ENCODE assay signal across 8 cellular contexts in genomic region chr3:33717616-33717865, GRCh38. TPM values are rescaled to one million over a fixed set of nuclear protein-coding genes. Genes with fewer than 3 reads are reported as not detected.
DNase-seq lines count a peak whose midpoint lies in the region; ATAC-seq, FAIRE-seq and TF ChIP-seq lines count a peak whose summit lies in the region.

No MANE protein-coding gene starts in this region.

- no peak for TF ChIP-seq RAD21 in HepG2 (CRISPR knock-in tag; IDR thresholded peaks at IDR 0.05)

- CTCF ChIA-PET in activated CD8-positive, alpha-beta memory T cell treated with anti-CD3 and anti-CD28 coated beads, Interleukin-2, amount 10 ng/mL, durations not matched to agents 7 days and 5 days (lab: Charles Lee), result interaction anchor here (1.0 to 1.5 kb wide), 2 partner anchors 72 to 770 kb away, joined by 3 read pairs; no protein-coding TSS in a partner anchor
- CTCF ChIA-PET in Panc1 (lab: Charles Lee), result interaction anchor here (0.7 to 1.1 kb wide), 2 partner anchors 70 to 81 kb away, joined by 3 to 6 read pairs; no protein-coding TSS in a partner anchor
- CTCF ChIA-PET in HepG2 (lab: Yijun Ruan, JAX; ENCODE audit: low intra/inter-chr PET ratio, low total read pairs), result no interaction called here

- peak; percentile 75 for DNase-seq in activated CD8-positive, alpha-beta memory T cell treated with anti-CD3 and anti-CD28 coated beads, Interleukin-2, amount 10 ng/mL, durations not matched to agents 7 days and 5 days
- DNase-seq in activated CD8-positive, alpha-beta memory T cell treated with anti-CD3 and anti-CD28 coated beads for 24 hours, result no peak
- DNase-seq in Panc1 (ENCODE audit: low read depth, low spot score) (no peak), HepG2 (ENCODE audit: low spot score) (no peak), NCI-H2081 treated with DMSO at 0.1 percent for 48 hours (lab: John Stamatoyannopoulos, UW) (no peak)
- no peak for DNase-seq in central memory CD8-positive, alpha-beta T cell (ENCODE audit: low spot score in 2 of 2)
- peak; percentile 33 for DNase-seq in stimulated activated CD8-positive, alpha-beta memory T cell treated with anti-CD3 and anti-CD28 coated beads, Interleukin-12 subunit alpha, Interleukin-12 subunit beta, amount 100 ng/mL, for 1 hour (ENCODE audit: low read depth)

- BruUV-seq in Panc1 (replicated peaks; lab: Mats Ljungman, UMichigan) (no TSS peak), HepG2 (replicated peaks; lab: Mats Ljungman, UMichigan) (no TSS peak)

- peak; percentile 72 for ATAC-seq in activated CD8-positive, alpha-beta memory T cell treated with anti-CD3 and anti-CD28 coated beads, Interleukin-2, amount 10 ng/mL, durations not matched to agents 7 days and 5 days
- ATAC-seq in HG02870 (IDR thresholded peaks at IDR 0.05; ENCODE audit: unreplicated experiment), result peak; percentile 48
- ATAC-seq in Panc1, result peak; percentile 85
- no peak for ATAC-seq in central memory CD8-positive, alpha-beta T cell (replicated peaks; ENCODE audit: extremely low read depth, poor library complexity, severe bottlenecking)
- ATAC-seq in HepG2, result peak; percentile 86

- H3K9me3 ChIP-seq in Panc1 (ENCODE audit: control insufficient read depth, insufficient read depth, low read depth, low read length) (no peaks in the 10 kb centered on the region), HepG2 (ENCODE audit: low read length) (no peaks in the 10 kb centered on the region)

- H3K79me2 ChIP-seq in HepG2 (ENCODE audit: insufficient read depth, low read length), result peaks cover 45% of the 10 kb centered on the region

- peaks cover 21% of the 10 kb centered on the region for H3K4me1 Mint-ChIP-seq in activated CD8-positive, alpha-beta memory T cell treated with anti-CD3 and anti-CD28 coated beads, Interleukin-2, amount 10 ng/mL, durations not matched to agents 7 days and 5 days
- H3K4me1 Mint-ChIP-seq in central memory CD8-positive, alpha-beta T cell, result no peaks in the 10 kb centered on the region

- no peak for FAIRE-seq in HepG2 (lab: Jason Lieb, UNC)

- WGBS in HepG2 (ENCODE audit: low lambda C conversion rate), result 0% methylated on average over 3 of the region's 26 CpGs

- no peak for TF ChIP-seq EP300 in HepG2 (IDR thresholded peaks at IDR 0.05; ENCODE audit: low read depth in 2 of 2, low read length in 2 of 2)
- no peak for TF ChIP-seq EP300 in HepG2 (CRISPR knock-in tag; IDR thresholded peaks at IDR 0.05; ENCODE audit: borderline replicate concordance)

- no peaks in the 10 kb centered on the region for H3K27me3 Mint-ChIP-seq in activated CD8-positive, alpha-beta memory T cell treated with anti-CD3 and anti-CD28 coated beads, Interleukin-2, amount 10 ng/mL, durations not matched to agents 7 days and 5 days
- no peaks in the 10 kb centered on the region for H3K27me3 Mint-ChIP-seq in central memory CD8-positive, alpha-beta T cell

- no peaks in the 10 kb centered on the region; the same call in 1 of the 2 replicates for H4K20me1 ChIP-seq in HepG2 (ENCODE audit: insufficient read depth, low read length)

- in situ Hi-C loops in Panc1 (cut with HindIII; ENCODE audit: low pct_unique_long_range_greater_than_20kb, low sequenced_read_pairs), result no loop called here
- in situ Hi-C loops in HepG2 (cut with HindIII; ENCODE audit: extremely low pct_ligation_motif_present, low pct_unique_long_range_greater_than_20kb), result loop anchor here (5.0 kb wide), 1 partner anchor 80 kb away; no protein-coding TSS in a partner anchor

- H3K4me3 Mint-ChIP-seq in activated CD8-positive, alpha-beta memory T cell treated with anti-CD3 and anti-CD28 coated beads, Interleukin-2, amount 10 ng/mL, durations not matched to agents 7 days and 5 days, result peak overlapping the region; percentile 92
- H3K4me3 Mint-ChIP-seq in central memory CD8-positive, alpha-beta T cell, result peak overlapping the region; percentile 87

- H3K27me3 ChIP-seq in Panc1 (ENCODE audit: control insufficient read depth, insufficient read depth, low read length) (no peaks in the 10 kb centered on the region), HepG2 (ENCODE audit: control insufficient read depth in 1 of 2, insufficient read depth in 2 of 2, low read length in 2 of 2) (no peaks in the 10 kb centered on the region; a peak in 1 of 5 replicates)

- H3K4me1 ChIP-seq in Panc1 (ENCODE audit: control insufficient read depth, insufficient read depth, low read length) (peaks cover 3% of the 10 kb centered on the region; the same call in 1 of the 2 replicates), HepG2 (ENCODE audit: insufficient read depth, low read length) (peaks cover 30% of the 10 kb centered on the region)

- no peak overlapping the region for H2AFZ ChIP-seq in HepG2 (ENCODE audit: low read length)

- H3K27ac Mint-ChIP-seq in activated CD8-positive, alpha-beta memory T cell treated with anti-CD3 and anti-CD28 coated beads, Interleukin-2, amount 10 ng/mL, durations not matched to agents 7 days and 5 days, result peak overlapping the region; percentile 86
- no peak overlapping the region for H3K27ac Mint-ChIP-seq in central memory CD8-positive, alpha-beta T cell (ENCODE audit: low read depth)

- POLR2A ChIA-PET in Panc1 (lab: Charles Lee), result interaction anchor here (1.1 kb wide), 1 partner anchor 75 kb away, joined by 3 read pairs; no protein-coding TSS in a partner anchor
- POLR2A ChIA-PET in HepG2 (lab: Yijun Ruan, JAX), result interaction anchor here (0.8 to 1.1 kb wide), 2 partner anchors 277 to 927 kb away, joined by 3 to 4 read pairs; no protein-coding TSS in a partner anchor

- H3K9me3 Mint-ChIP-seq in activated CD8-positive, alpha-beta memory T cell treated with anti-CD3 and anti-CD28 coated beads, Interleukin-2, amount 10 ng/mL, durations not matched to agents 7 days and 5 days (ENCODE audit: low read depth), result no peaks in the 10 kb centered on the region
- H3K9me3 Mint-ChIP-seq in central memory CD8-positive, alpha-beta T cell, result no peaks in the 10 kb centered on the region

- peaks cover 5% of the 10 kb centered on the region for H3K36me3 Mint-ChIP-seq in activated CD8-positive, alpha-beta memory T cell treated with anti-CD3 and anti-CD28 coated beads, Interleukin-2, amount 10 ng/mL, durations not matched to agents 7 days and 5 days
- peaks cover 13% of the 10 kb centered on the region for H3K36me3 Mint-ChIP-seq in central memory CD8-positive, alpha-beta T cell (ENCODE audit: insufficient read depth)

- TF ChIP-seq CTCF in Panc1 (IDR thresholded peaks at IDR 0.05) (no peak), HepG2 (CRISPR knock-in tag; IDR thresholded peaks at IDR 0.05) (no peak)

- peak overlapping the region; percentile 87 for H3K9ac ChIP-seq in HepG2 (ENCODE audit: insufficient read depth, low read depth, low read length)

- no peak for TF ChIP-seq POLR2A in HepG2 (IDR thresholded peaks at IDR 0.05; ENCODE audit: insufficient read depth in 1 of 2, low read depth in 2 of 2, low read length in 2 of 2)

- intact Hi-C loops in Panc1 (cut with micrococcal nuclease; ENCODE audit: unreplicated experiment) (loop anchor here (5.0 kb wide), 1 partner anchor 60 kb away; no protein-coding TSS in a partner anchor), HepG2 (cut with micrococcal nuclease; ENCODE audit: unreplicated experiment) (loop anchor here (1.0 to 5.0 kb wide), 2 partner anchors 81 to 280 kb away; no protein-coding TSS in a partner anchor)

- H3K36me3 ChIP-seq in Panc1 (ENCODE audit: control insufficient read depth, insufficient read depth, low read length), result no peaks in the 10 kb centered on the region
- H3K36me3 ChIP-seq in HepG2 (replicated peaks in 1 of 2; ENCODE audit: control insufficient read depth in 1 of 2, insufficient read depth in 2 of 2, low read length in 2 of 2), result no peaks in the 10 kb centered on the region

- peak overlapping the region; percentile 73 to 78 for H3K4me3 ChIP-seq in Panc1 (ENCODE audit: low read depth in 2 of 2, low read length in 2 of 2)
- H3K4me3 ChIP-seq in HepG2 (replicated peaks in 1 of 3; ENCODE audit: insufficient read depth in 1 of 3, low read depth in 2 of 3, low read length in 3 of 3), result peak overlapping the region; percentile 87 to 92 (median 89)

- H3K27ac ChIP-seq in Panc1 (ENCODE audit: low read length) (peak overlapping the region; percentile 88; the same call in 1 of the 2 replicates), HepG2 (ENCODE audit: extremely low read length, insufficient read depth, low read length) (peak overlapping the region; percentile 94)

- H3K4me2 ChIP-seq in HepG2 (ENCODE audit: low read depth, low read length), result peak overlapping the region; percentile 91

TF ChIP-seq in HepG2, 621 proteins besides CTCF, POLR2A, EP300 and RAD21 (continues in another document):
- TF ChIP-seq ZNF670 (CRISPR knock-in tag; IDR thresholded peaks at IDR 0.05; ENCODE audit: borderline replicate concordance) (no peak; the same call in 1 of the 2 replicates), KMT2B (CRISPR knock-in tag; IDR thresholded peaks at IDR 0.05) (peak; percentile 19; the same call in 1 of the 2 replicates), ZNF333 (CRISPR knock-in tag; IDR thresholded peaks at IDR 0.05; ENCODE audit: borderline replicate concordance) (peak; percentile 56; the same call in 1 of the 2 replicates)

RNA-seq across cellular contexts. Expression of gene CLASP2, which starts 0.5 kb away (rescaled TPM):
- total RNA-seq in activated CD8-positive, alpha-beta memory T cell treated with anti-CD3 and anti-CD28 coated beads, Interleukin-2, amount 10 ng/mL, durations not matched to agents 7 days and 5 days, result 10 to 100 TPM; 47.7 to 55.1 TPM
- total RNA-seq in Panc1 (2021; ENCODE audit: unreplicated experiment) (40.4 TPM), HepG2 (2016; rRNA removed; fragmentation: Illumina TruSeq; extraction: Trizol) (30.6 and 34.8 TPM in 2 replicates)
- 11.3 TPM for polyA plus RNA-seq in Panc1 (2012; ENCODE audit: insufficient read length)
- total RNA-seq in HepG2 (2016; cell fraction: cytosol; rRNA removed; fragmentation: Illumina TruSeq; extraction: Trizol; ENCODE audit: low read depth), result 14.8 and 18.1 TPM in 2 replicates
- total RNA-seq in HepG2 (2016; cell fraction: insoluble cytoplasmic fraction; rRNA removed; fragmentation: Illumina TruSeq; extraction: Trizol), result 32.0 and 33.6 TPM in 2 replicates
- total RNA-seq in HepG2 (2016; cell fraction: membrane; rRNA removed; fragmentation: Illumina TruSeq; extraction: Trizol), result 10.5 and 11.6 TPM in 2 replicates
- total RNA-seq in HepG2 (2016; cell fraction: nucleus; rRNA removed; fragmentation: Illumina TruSeq; extraction: Trizol), result 72.0 and 73.1 TPM in 2 replicates
- 12.7 and 15.7 TPM in 2 replicates for polyA plus RNA-seq in HepG2 (2011; rRNA removed)
- polyA plus RNA-seq in HepG2 (2011; cell fraction: cytosol; rRNA removed), result 5.2 and 6.9 TPM in 2 replicates
- 24.0 and 25.3 TPM in 2 replicates for polyA plus RNA-seq in HepG2 (2011; cell fraction: nucleus; rRNA removed)
- 9.1 and 11.7 TPM in 2 replicates for polyA plus RNA-seq in HepG2 (2012)
- polyA plus RNA-seq in HepG2 (2016; cell fraction: cytosol; fragmentation: Illumina TruSeq; extraction: Trizol; ENCODE audit: low read depth), result 0.68 and 0.76 TPM in 2 replicates
- polyA plus RNA-seq in HepG2 (2016; cell fraction: insoluble cytoplasmic fraction; fragmentation: Illumina TruSeq; extraction: Trizol; ENCODE audit: low read depth), result 14.7 and 16.9 TPM in 2 replicates
- polyA plus RNA-seq in HepG2 (2016; cell fraction: membrane; fragmentation: Illumina TruSeq; extraction: Trizol; ENCODE audit: low read depth), result 2.0 TPM in 2 replicates
- 37.4 and 42.4 TPM in 2 replicates for polyA plus RNA-seq in HepG2 (2016; cell fraction: nucleus; fragmentation: Illumina TruSeq; extraction: Trizol; ENCODE audit: insufficient read depth, low read depth)
- polyA minus RNA-seq in HepG2 (2011; rRNA and poly(A)+ RNA removed; ENCODE audit: low replicate concordance), result 49.3 and 63.0 TPM in 2 replicates
- polyA minus RNA-seq in HepG2 (2011; cell fraction: cytosol; rRNA and poly(A)+ RNA removed), result 21.0 and 25.8 TPM in 2 replicates
- 145 and 179 TPM in 2 replicates for polyA minus RNA-seq in HepG2 (2011; cell fraction: nucleus; rRNA and poly(A)+ RNA removed)

Comparison
In these comparisons a context has a peak if more than half of its experiments do, and no peak if none do; other contexts are left out.
1. DNase-seq: peak in activated CD8-positive, alpha-beta memory T cell treated with anti-CD3 and anti-CD28 coated beads, Interleukin-2, amount 10 ng/mL, durations not matched to agents 7 days and 5 days (single experiment) and stimulated activated CD8-positive, alpha-beta memory T cell treated with anti-CD3 and anti-CD28 coated beads, Interleukin-12 subunit alpha, Interleukin-12 subunit beta, amount 100 ng/mL, for 1 hour (single experiment); none in activated CD8-positive, alpha-beta memory T cell treated with anti-CD3 and anti-CD28 coated beads for 24 hours (single experiment), Panc1 (single experiment), central memory CD8-positive, alpha-beta T cell (0 of 2), HepG2 (single experiment) and NCI-H2081 treated with DMSO at 0.1 percent for 48 hours (single experiment).